ENCODE assay signal across 18 cellular contexts in genomic region chrX:29787666-29788065, GRCh38.
DNase-seq lines count a peak whose midpoint lies in the region; ATAC-seq and TF ChIP-seq lines count a peak whose summit lies in the region.
"Had no signal": no experiment of that assay in that cellular context is flagged by ENCODE, and none has a peak within 500 bp of the region (broad histone marks: within the 10 kb centered on the region; RNA-seq: fewer than 3 reads in every experiment).

No MANE protein-coding gene starts in this region.

- H4K8ac ChIP-seq in mesenchymal stem cell (ENCODE audit: low read length), result no peak overlapping the region

- no peaks in the 10 kb centered on the region for H3K27me3 ChIP-seq in adipocyte (replicated peaks; ENCODE audit: control insufficient read depth, insufficient read depth, low read length)
- H3K27me3 ChIP-seq in mesenchymal stem cell (ENCODE audit: control insufficient read depth in 1 of 2, insufficient read depth in 1 of 2, low read length in 2 of 2), result no peaks in the 10 kb centered on the region
- H3K27me3 ChIP-seq: BE2C had no signal

- H2BK15ac ChIP-seq in mesenchymal stem cell (ENCODE audit: low read depth, poor library complexity, severe bottlenecking), result no peak overlapping the region

- no peak overlapping the region for H2AFZ ChIP-seq in mesenchymal stem cell (ENCODE audit: low read depth, low read length)
- H2AFZ ChIP-seq: GM23248 had no signal

- H3K4me1 Mint-ChIP-seq in MCF 10A (ENCODE audit: insufficient read depth, unreplicated experiment), result no peaks in the 10 kb centered on the region
- H3K4me1 Mint-ChIP-seq: CD4-positive, CD25-positive, alpha-beta regulatory T cell; CD8-positive, alpha-beta memory T cell had no signal

- no peak overlapping the region for H3K4me3 Mint-ChIP-seq in MCF 10A (ENCODE audit: unreplicated experiment)
- H3K4me3 Mint-ChIP-seq: CD4-positive, CD25-positive, alpha-beta regulatory T cell; CD8-positive, alpha-beta memory T cell had no signal

- H3K23ac ChIP-seq in mesenchymal stem cell (ENCODE audit: low read length in 2 of 2), result no peak overlapping the region

- no peaks in the 10 kb centered on the region for H3K36me3 ChIP-seq in adipocyte (ENCODE audit: control insufficient read depth, insufficient read depth, low read length, severe bottlenecking)
- H3K36me3 ChIP-seq in mesenchymal stem cell (ENCODE audit: control insufficient read depth in 1 of 2, insufficient read depth in 2 of 2, low read depth in 1 of 2, low read length in 2 of 2), result no peaks in the 10 kb centered on the region
- H3K36me3 ChIP-seq: BE2C, HAP-1 had no signal

- no peak overlapping the region for H3K4ac ChIP-seq in mesenchymal stem cell (ENCODE audit: low read depth in 1 of 2, low read length in 2 of 2)

- no peaks in the 10 kb centered on the region for H3K9me3 Mint-ChIP-seq in MCF 10A (ENCODE audit: unreplicated experiment)

- H3K4me3 ChIP-seq in adipocyte (ENCODE audit: low read length) (no peak overlapping the region), choroid plexus epithelial cell (ENCODE audit: low read depth, low read length) (no peak overlapping the region), fibroblast of pulmonary artery (replicated peaks; ENCODE audit: low read depth, low read length) (no peak overlapping the region), mesenchymal stem cell (ENCODE audit: insufficient read depth in 1 of 2, low read depth in 1 of 2, low read length in 2 of 2) (no peak overlapping the region)
- H3K4me3 ChIP-seq: GM23248, HAP-1, K562 had no signal

- no peak overlapping the region for H3K14ac ChIP-seq in mesenchymal stem cell (ENCODE audit: low read length in 2 of 2)

- BruUV-seq in MCF 10A (replicated peaks; lab: Mats Ljungman, UMichigan), result no TSS peak

- H4K91ac ChIP-seq in mesenchymal stem cell (ENCODE audit: low read length), result no peak overlapping the region

- no peak for ATAC-seq in HG03196 (IDR thresholded peaks at IDR 0.05; ENCODE audit: unreplicated experiment)
- ATAC-seq in HG03378 (IDR thresholded peaks at IDR 0.05; ENCODE audit: unreplicated experiment), result no peak
- no peak for ATAC-seq in HG02588 (IDR thresholded peaks at IDR 0.05; ENCODE audit: unreplicated experiment)
- ATAC-seq: K562 had no signal

- no peak overlapping the region for H3K27ac ChIP-seq in mesenchymal stem cell (ENCODE audit: low read length, poor library complexity, severe bottlenecking)
- H3K27ac ChIP-seq: GM23248 had no signal

- peak; percentile 39 for DNase-seq in adipocyte (ENCODE audit: low read depth)
- peak; percentile 26 for DNase-seq in choroid plexus epithelial cell (ENCODE audit: low read depth)
- peak; percentile 19 for DNase-seq in fibroblast of pulmonary artery (ENCODE audit: low read depth)
- peak; percentile 17 for DNase-seq in mesenchymal stem cell
- DNase-seq in MCF 10A (ENCODE audit: unreplicated experiment), result no peak
- DNase-seq: ACHN; BE2C; C1 segment of cervical spinal cord; CD4-positive, CD25-positive, alpha-beta regulatory T cell; CD8-positive, alpha-beta memory T cell; COR-L47; GDM1; GM23248 had no signal

- H3K79me1 ChIP-seq in mesenchymal stem cell (replicated peaks; ENCODE audit: low read length, poor library complexity, severe bottlenecking), result no peaks in the 10 kb centered on the region

- no peak overlapping the region for H3K18ac ChIP-seq in mesenchymal stem cell (ENCODE audit: low read depth in 1 of 2, low read length in 2 of 2)

- no peak overlapping the region for H3K4me2 ChIP-seq in mesenchymal stem cell (ENCODE audit: low read length, poor library complexity, severe bottlenecking)

- no peak overlapping the region for H2BK120ac ChIP-seq in mesenchymal stem cell (ENCODE audit: low read depth, low read length)

- CTCF ChIA-PET in MCF 10A (lab: Yijun Ruan, JAX), result no interaction called here

- no peak overlapping the region for H2BK12ac ChIP-seq in mesenchymal stem cell (ENCODE audit: low read length in 2 of 2)

- WGBS in mesenchymal stem cell, result no CpG with 5 or more reads among the region's 2 CpGs

- H3K9me3 ChIP-seq in adipocyte (ENCODE audit: control insufficient read depth, low read length), result no peaks in the 10 kb centered on the region
- H3K9me3 ChIP-seq in mesenchymal stem cell (ENCODE audit: control insufficient read depth, low read length), result no peaks in the 10 kb centered on the region
- H3K9me3 ChIP-seq: BE2C, HAP-1 had no signal

- H3K4me1 ChIP-seq in adipocyte (ENCODE audit: control insufficient read depth, insufficient read depth, low read length) (peaks cover 17% of the 10 kb centered on the region), mesenchymal stem cell (ENCODE audit: control insufficient read depth, insufficient read depth, low read depth, low read length) (no peaks in the 10 kb centered on the region)
- H3K4me1 ChIP-seq: BE2C had no signal

- H3K27ac Mint-ChIP-seq in MCF 10A (ENCODE audit: low read depth, unreplicated experiment), result no peak overlapping the region
- H3K27ac Mint-ChIP-seq: CD4-positive, CD25-positive, alpha-beta regulatory T cell; CD8-positive, alpha-beta memory T cell had no signal

- no peak overlapping the region for H2BK5ac ChIP-seq in mesenchymal stem cell (ENCODE audit: low read depth, low read length, poor library complexity, severe bottlenecking)

- H3K36me3 Mint-ChIP-seq in MCF 10A (ENCODE audit: insufficient read depth, unreplicated experiment), result no peaks in the 10 kb centered on the region
- H3K36me3 Mint-ChIP-seq: CD4-positive, CD25-positive, alpha-beta regulatory T cell; CD8-positive, alpha-beta memory T cell had no signal

- no peak for TF ChIP-seq CTCF in choroid plexus epithelial cell (conservative IDR thresholded peaks at IDR 0.05; ENCODE audit: low read depth, low read length)
- no peak for TF ChIP-seq CTCF in fibroblast of pulmonary artery (IDR thresholded peaks at IDR 0.05; ENCODE audit: low read length, missing control alignments)
- TF ChIP-seq CTCF in MCF 10A (IDR thresholded peaks at IDR 0.05; ENCODE audit: unreplicated experiment), result no peak

- H3K9ac ChIP-seq in adipocyte (ENCODE audit: low read length), result no peak overlapping the region
- H3K9ac ChIP-seq in mesenchymal stem cell (ENCODE audit: low read length), result no peak overlapping the region
- H3K9ac ChIP-seq: GM23248 had no signal

- intact Hi-C loops in MCF 10A (cut with micrococcal nuclease), result no loop called here

- no peak overlapping the region for H2AK5ac ChIP-seq in mesenchymal stem cell (ENCODE audit: low read length, severe bottlenecking)

- peaks cover 44% of the 10 kb centered on the region for H3K27me3 Mint-ChIP-seq in MCF 10A (ENCODE audit: insufficient read depth, unreplicated experiment)
- H3K27me3 Mint-ChIP-seq: CD4-positive, CD25-positive, alpha-beta regulatory T cell had no signal

- POLR2A ChIA-PET in MCF 10A (lab: Yijun Ruan, JAX), result no interaction called here
